Comparison of ENCODE assay signal across 27 cellular contexts in genomic region chr18:36529747-36530146, GRCh38.
"Had no signal": no experiment of that assay in that cellular context is flagged by ENCODE, and none has a peak within 500 bp of the region (broad histone marks: within the 10 kb centered on the region; RNA-seq: fewer than 3 reads in every experiment).

No MANE protein-coding gene starts in this region.

- H3K4me1 ChIP-seq: stomach, testis, thyroid gland, tibial nerve, transverse colon, upper lobe of left lung, upper lobe of right lung, uterus, vagina had no signal

- FAIRE-seq: urothelium cell line had no signal

- H3K27me3 ChIP-seq: stomach, suprapubic skin, testis, thyroid gland, tibial artery, tibial nerve, transverse colon, upper lobe of left lung, upper lobe of right lung, uterus, vagina had no signal

- H3K4me3 ChIP-seq: stomach, suprapubic skin, testis, thoracic aorta, thyroid gland, tibial artery, tibial nerve, transverse colon, upper lobe of left lung, upper lobe of right lung, uterus, vagina had no signal

- H3K9me3 ChIP-seq: stomach, suprapubic skin, testis, thoracic aorta, thyroid gland, tibial artery, tibial nerve, transverse colon, upper lobe of left lung, upper lobe of right lung, uterus, vagina had no signal

- H3K27ac ChIP-seq: stomach, suprapubic skin, testis, thoracic aorta, thyroid gland, tibial artery, tibial nerve, transverse colon, upper lobe of left lung, upper lobe of right lung, uterus, vagina had no signal

- H3K36me3 ChIP-seq: stomach, suprapubic skin, thoracic aorta, thyroid gland, tibial artery, tibial nerve, transverse colon, upper lobe of left lung, upper lobe of right lung, uterus, vagina had no signal

- ATAC-seq: stimulated activated effector memory CD8-positive, alpha-beta T cell treated with anti-CD3 and anti-CD28 coated beads, Interleukin-12 subunit alpha, Interleukin-12 subunit beta, amount 100 ng/mL, for 72 hours; stimulated activated memory B cell treated with anti-CD40 and anti-IgM and Interleukin-4, amounts not matched to agents 10 μg/mL and 1 μg/mL and 100 μg/mL, for 72 hours; stimulated activated naive B cell treated with anti-CD40 and anti-IgM and Interleukin-4, amounts not matched to agents 10 μg/mL and 1 μg/mL and 100 μg/mL, for 72 hours; stimulated activated naive CD8-positive, alpha-beta T cell treated with anti-CD3 and anti-CD28 coated beads, Interleukin-15, amount 100 ng/mL, for 72 hours; stimulated activated naive CD8-positive, alpha-beta T cell treated with anti-CD3 and anti-CD28 coated beads, Interleukin-15, Interleukin-2, amounts not matched to agents 100 U/mL and 50 U/mL, for 24 hours; upper lobe of right lung had no signal

- DNase-seq: stimulated activated CD4-positive, alpha-beta T cell treated with anti-CD3 and anti-CD28 coated beads, Interleukin-2, amount 100 ng/mL, for 48 hours; stimulated activated CD4-positive, alpha-beta T cell treated with anti-CD3 and anti-CD28 coated beads, Interleukin-4, amount 100 ng/mL, for 1 hour; stimulated activated CD4-positive, alpha-beta T cell treated with anti-CD3 and anti-CD28 coated beads, Interleukin-4, amount 100 ng/mL, for 24 hours; stimulated activated CD4-positive, alpha-beta T cell treated with anti-CD3 and anti-CD28 coated beads, Interleukin-4, amount 100 ng/mL, for 4 hours; stimulated activated CD8-positive, alpha-beta memory T cell treated with anti-CD3 and anti-CD28 coated beads, Interleukin-4, amount 100 ng/mL, for 48 hours; stimulated activated naive B cell treated with anti-CD40 and anti-IgM and Interleukin-4, amounts not matched to agents 10 μg/mL and 1 μg/mL and 100 μg/mL, for 72 hours; stimulated activated naive CD4-positive, alpha-beta T cell; stimulated activated naive CD4-positive, alpha-beta T cell treated with Interleukin-2 at 50 U/mL for 16 hours; stimulated activated naive CD8-positive, alpha-beta T cell treated with anti-CD3 and anti-CD28 coated beads, Interleukin-15, amount 100 ng/mL, for 72 hours; stimulated activated naive CD8-positive, alpha-beta T cell treated with anti-CD3 and anti-CD28 coated beads, Interleukin-15, Interleukin-2, amounts not matched to agents 100 U/mL and 50 U/mL, for 24 hours; stomach; substantia nigra; testis; thyroid gland; tibial artery; transverse colon; trophoblast cell; upper lobe of left lung; upper lobe of right lung; uterus had no signal
